In the genomic region with DNA sequence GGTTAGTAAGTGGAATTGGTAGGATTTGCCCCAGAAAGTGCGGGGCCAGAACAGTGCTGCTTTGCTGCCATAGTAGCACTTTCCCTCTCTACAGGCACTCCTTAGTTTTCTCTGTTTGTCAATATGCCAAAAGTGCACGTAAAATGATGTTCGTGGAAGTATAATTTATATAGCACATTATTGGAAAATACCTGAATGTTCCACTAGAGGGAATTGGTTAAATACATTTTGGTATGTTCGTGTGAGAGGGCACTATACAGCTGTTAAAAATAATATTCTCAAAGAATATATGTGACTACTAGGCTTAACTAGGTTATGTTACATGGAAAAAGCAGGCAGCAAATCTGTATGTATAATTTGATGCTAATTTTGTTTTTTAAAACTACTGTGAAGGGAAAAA, we compare ENCODE assay signal across 13 cellular contexts.
DNase-seq lines count a peak whose midpoint lies in the region; ATAC-seq, FAIRE-seq and TF ChIP-seq lines count a peak whose summit lies in the region.
"Had no signal": no experiment of that assay in that cellular context is flagged by ENCODE, and none has a peak within 500 bp of the region (broad histone marks: within the 10 kb centered on the region; RNA-seq: fewer than 3 reads in every experiment).

No MANE protein-coding gene starts in this region.

- no peak overlapping the region for H2AFZ ChIP-seq in SK-N-SH (ENCODE audit: low read depth)

- H3K27me3 ChIP-seq in SK-N-SH (ENCODE audit: insufficient read depth) (peaks cover 28% of the 10 kb centered on the region; the same call in 1 of the 2 replicates), Panc1 (ENCODE audit: control insufficient read depth, insufficient read depth, low read length) (peaks cover 17% of the 10 kb centered on the region), small intestine (ENCODE audit: control insufficient read depth in 2 of 2, insufficient read depth in 2 of 2, low read length in 2 of 2) (no peaks in the 10 kb centered on the region)
- H3K27me3 ChIP-seq: left lung had no signal

- H3K9me3 ChIP-seq in SK-N-SH, result no peaks in the 10 kb centered on the region
- H3K9me3 ChIP-seq in Panc1 (ENCODE audit: control insufficient read depth, insufficient read depth, low read depth, low read length), result no peaks in the 10 kb centered on the region
- no peaks in the 10 kb centered on the region for H3K9me3 ChIP-seq in small intestine (ENCODE audit: control insufficient read depth, low read depth)
- H3K9me3 ChIP-seq: left lung had no signal

- CTCF ChIA-PET in SK-N-SH (lab: Yijun Ruan, JAX) (no interaction called here), Panc1 (lab: Charles Lee) (no interaction called here)

- no peak overlapping the region for H3K27ac ChIP-seq in SK-N-SH (ENCODE audit: low read depth in 2 of 2, low read length in 1 of 2)
- no peak overlapping the region for H3K27ac ChIP-seq in Panc1 (ENCODE audit: low read length)
- H3K27ac ChIP-seq in small intestine (ENCODE audit: low read depth in 1 of 2, low read length in 1 of 2), result no peak overlapping the region
- H3K27ac ChIP-seq: left lung had no signal

- in situ Hi-C loops in Panc1 (cut with HindIII; ENCODE audit: low pct_unique_long_range_greater_than_20kb, low sequenced_read_pairs), result no loop called here

- H3K4me1 ChIP-seq in SK-N-SH (ENCODE audit: control insufficient read depth in 1 of 2, insufficient read depth in 2 of 2, low read depth in 1 of 2, low read length in 1 of 2) (no peaks in the 10 kb centered on the region), Panc1 (ENCODE audit: control insufficient read depth, insufficient read depth, low read length) (no peaks in the 10 kb centered on the region), small intestine (ENCODE audit: control insufficient read depth in 2 of 2, insufficient read depth in 1 of 2, low read depth in 1 of 2, low read length in 1 of 2) (no peaks in the 10 kb centered on the region)
- H3K4me1 ChIP-seq: left lung had no signal

- H3K79me2 ChIP-seq in SK-N-SH (ENCODE audit: insufficient read depth), result no peaks in the 10 kb centered on the region

- no peaks in the 10 kb centered on the region for H3F3A ChIP-seq in SK-N-SH (replicated peaks; ENCODE audit: insufficient read depth)

- H4K20me1 ChIP-seq in SK-N-SH (ENCODE audit: insufficient read depth), result no peaks in the 10 kb centered on the region

- BruUV-seq in Panc1 (replicated peaks; lab: Mats Ljungman, UMichigan), result no TSS peak

- H3K4me3 ChIP-seq in SK-N-SH (ENCODE audit: low read depth in 2 of 2, low read length in 1 of 2), result no peak overlapping the region
- H3K4me3 ChIP-seq in Panc1 (ENCODE audit: low read depth in 2 of 2, low read length in 2 of 2), result no peak overlapping the region
- H3K4me3 ChIP-seq in fibroblast of villous mesenchyme (ENCODE audit: low read depth, low read length), result no peak overlapping the region
- no peak overlapping the region for H3K4me3 ChIP-seq in small intestine (ENCODE audit: low read depth in 1 of 2, low read length in 2 of 2)
- H3K4me3 ChIP-seq: left lung had no signal

- WGBS in SK-N-SH (ENCODE audit: low lambda C conversion rate), result 2% methylated on average over 4 of the region's 4 CpGs
- 56 to 67% (median 64%) methylated on average over 4 of the region's 4 CpGs for WGBS in small intestine, 3 donors

- TF ChIP-seq RAD21 in SK-N-SH (IDR thresholded peaks at IDR 0.05; ENCODE audit: low read length), result no peak

- H3K4me2 ChIP-seq in SK-N-SH, result no peak overlapping the region

- H3K36me3 ChIP-seq in SK-N-SH (replicated peaks in 1 of 2; ENCODE audit: control insufficient read depth in 1 of 2, insufficient read depth in 2 of 2, low read length in 1 of 2) (no peaks in the 10 kb centered on the region), Panc1 (ENCODE audit: control insufficient read depth, insufficient read depth, low read length) (no peaks in the 10 kb centered on the region), small intestine (ENCODE audit: control insufficient read depth in 2 of 2, insufficient read depth in 2 of 2, low read length in 2 of 2) (no peaks in the 10 kb centered on the region)
- H3K36me3 ChIP-seq: left lung had no signal

- no peaks in the 10 kb centered on the region for H3K9me2 ChIP-seq in SK-N-SH

- ATAC-seq in SK-N-SH treated with all-trans-retinoic acid at 6 μM for 48 hours (no peak), Panc1 (no peak)
- no peak for ATAC-seq in stimulated activated naive CD8-positive, alpha-beta T cell treated with anti-CD3 and anti-CD28 coated beads, Interleukin-15, Interleukin-2, amounts not matched to agents 100 U/mL and 50 U/mL, for 24 hours
- ATAC-seq: activated CD8-positive, alpha-beta T cell treated with anti-CD3 and anti-CD28 coated beads, Interleukin-2, amount 10 ng/mL, durations not matched to agents 7 days and 5 days had no signal

- TF ChIP-seq CTCF in SK-N-SH (IDR thresholded peaks at IDR 0.05) (peak; percentile 44), Panc1 (IDR thresholded peaks at IDR 0.05) (peak; percentile 24; the same call in 1 of the 2 replicates), fibroblast of villous mesenchyme (IDR thresholded peaks at IDR 0.05; ENCODE audit: insufficient read depth, low read depth, low read length) (peak; percentile 38)

- TF ChIP-seq EP300 in SK-N-SH (IDR thresholded peaks at IDR 0.05; ENCODE audit: borderline replicate concordance in 1 of 2, low read depth in 1 of 2, low read length in 1 of 2), result no peak

- FAIRE-seq in small intestine (lab: Jason Lieb, UNC), result no peak

- POLR2A ChIA-PET in SK-N-SH (lab: Yijun Ruan, JAX) (no interaction called here), Panc1 (lab: Charles Lee) (no interaction called here)

- intact Hi-C loops in Panc1 (cut with micrococcal nuclease; ENCODE audit: unreplicated experiment), result loop anchor here (10.0 kb wide), 1 partner anchor 171 kb away; no protein-coding TSS in a partner anchor

- DNase-seq in SK-N-SH (no peak), Panc1 (ENCODE audit: low read depth, low spot score) (no peak), fibroblast of villous mesenchyme (ENCODE audit: low read depth) (peak; percentile 6), small intestine (no peak), NOMO-1 treated with dmso at 0.1 percent for 144 hours (lab: John Stamatoyannopoulos, UW; ENCODE audit: unreplicated experiment) (no peak), NCI-H2107 treated with DMSO at 0.1 percent for 48 hours (lab: John Stamatoyannopoulos, UW; ENCODE audit: unreplicated experiment) (no peak)
- DNase-seq in stimulated activated naive CD8-positive, alpha-beta T cell treated with anti-CD3 and anti-CD28 coated beads, Interleukin-15, Interleukin-2, amounts not matched to agents 100 U/mL and 50 U/mL, for 24 hours, result no peak
- DNase-seq: activated CD8-positive, alpha-beta T cell treated with anti-CD3 and anti-CD28 coated beads, Interleukin-2, amount 10 ng/mL, durations not matched to agents 7 days and 5 days; activated effector memory CD4-positive, alpha-beta T cell treated with anti-CD3 and anti-CD28 coated beads, Interleukin-2, amount 50 U/mL, for 16 hours; KBM-7; NCI-H2171 had no signal

- no peak overlapping the region for H3K9ac ChIP-seq in SK-N-SH

TF ChIP-seq in SK-N-SH, 30 proteins besides CTCF, POLR2A, EP300 and RAD21 (continues in another document):
- TF ChIP-seq TCF12 (IDR thresholded peaks at IDR 0.05), result no peak
- TF ChIP-seq EZH2phosphoT487 (IDR thresholded peaks at IDR 0.05; ENCODE audit: borderline replicate concordance, low read depth), result no peak
- TF ChIP-seq JUND (IDR thresholded peaks at IDR 0.05), result no peak
- TF ChIP-seq SMC3 (IDR thresholded peaks at IDR 0.05; ENCODE audit: low read depth, low read length), result no peak
- no peak for TF ChIP-seq NRF1 (IDR thresholded peaks at IDR 0.05; ENCODE audit: low read depth, low read length)
- no peak for TF ChIP-seq CHD2 (IDR thresholded peaks at IDR 0.05; ENCODE audit: low read length, partially characterized antibody)
- no peak for TF ChIP-seq MEF2A (IDR thresholded peaks at IDR 0.05; ENCODE audit: borderline replicate concordance, low read depth)

TF ChIP-seq in SK-N-SH treated with all-trans-retinoic acid at 6 μM for 48 hours, 23 proteins besides CTCF, POLR2A, EP300 and RAD21:
- TF ChIP-seq TOX (CRISPR knock-in tag; IDR thresholded peaks at IDR 0.05; ENCODE audit: borderline replicate concordance) (no peak), ISL1 (CRISPR knock-in tag; IDR thresholded peaks at IDR 0.05) (no peak), ARNTL (CRISPR knock-in tag; IDR thresholded peaks at IDR 0.05; ENCODE audit: borderline replicate concordance, low read depth) (no peak), RARB (CRISPR knock-in tag; IDR thresholded peaks at IDR 0.05) (no peak), TCF4 (CRISPR knock-in tag; IDR thresholded peaks at IDR 0.05; ENCODE audit: borderline replicate concordance) (no peak), BACH2 (CRISPR knock-in tag; IDR thresholded peaks at IDR 0.05; ENCODE audit: borderline replicate concordance) (no peak)
- TF ChIP-seq, protein P1, sequence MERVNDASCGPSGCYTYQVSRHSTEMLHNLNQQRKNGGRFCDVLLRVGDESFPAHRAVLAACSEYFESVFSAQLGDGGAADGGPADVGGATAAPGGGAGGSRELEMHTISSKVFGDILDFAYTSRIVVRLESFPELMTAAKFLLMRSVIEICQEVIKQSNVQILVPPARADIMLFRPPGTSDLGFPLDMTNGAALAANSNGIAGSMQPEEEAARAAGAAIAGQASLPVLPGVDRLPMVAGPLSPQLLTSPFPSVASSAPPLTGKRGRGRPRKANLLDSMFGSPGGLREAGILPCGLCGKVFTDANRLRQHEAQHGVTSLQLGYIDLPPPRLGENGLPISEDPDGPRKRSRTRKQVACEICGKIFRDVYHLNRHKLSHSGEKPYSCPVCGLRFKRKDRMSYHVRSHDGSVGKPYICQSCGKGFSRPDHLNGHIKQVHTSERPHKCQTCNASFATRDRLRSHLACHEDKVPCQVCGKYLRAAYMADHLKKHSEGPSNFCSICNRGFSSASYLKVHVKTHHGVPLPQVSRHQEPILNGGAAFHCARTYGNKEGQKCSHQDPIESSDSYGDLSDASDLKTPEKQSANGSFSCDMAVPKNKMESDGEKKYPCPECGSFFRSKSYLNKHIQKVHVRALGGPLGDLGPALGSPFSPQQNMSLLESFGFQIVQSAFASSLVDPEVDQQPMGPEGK (CRISPR knock-in tag; IDR thresholded peaks at IDR 0.05; ENCODE audit: borderline replicate concordance), result no peak
